ENCODE assay signal across 8 cellular contexts in the genomic region with DNA sequence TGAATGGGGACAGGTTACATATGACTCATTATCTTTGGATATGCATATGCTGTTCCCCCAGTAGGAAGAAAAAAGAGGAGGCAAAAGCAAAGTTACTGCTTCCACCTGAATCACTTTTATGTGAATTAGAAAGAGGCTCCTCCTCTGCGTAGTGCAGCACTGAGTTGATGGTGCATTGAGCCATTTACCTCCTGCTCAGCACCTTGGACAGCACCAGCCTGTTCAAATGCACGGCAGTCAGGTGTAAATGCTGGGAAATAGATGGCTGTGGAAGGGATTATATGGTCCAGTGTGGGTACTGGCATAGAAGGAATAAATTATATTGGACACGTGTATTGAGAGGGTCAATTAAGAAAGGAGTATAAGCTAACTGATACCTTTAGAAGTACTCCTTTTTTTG.
A peak's percentile ranks its signal among the peaks of the same experiment; 100 is the strongest.
DNase-seq lines count a peak whose midpoint lies in the region; FAIRE-seq and TF ChIP-seq lines count a peak whose summit lies in the region.

No MANE protein-coding gene starts in this region.

- H3K27me3 ChIP-seq in small intestine (ENCODE audit: control insufficient read depth in 2 of 2, insufficient read depth in 2 of 2, low read length in 2 of 2) (no peaks in the 10 kb centered on the region), BE2C (no peaks in the 10 kb centered on the region)

- H3K36me3 ChIP-seq in small intestine (ENCODE audit: control insufficient read depth in 2 of 2, insufficient read depth in 2 of 2, low read length in 2 of 2) (no peaks in the 10 kb centered on the region), BE2C (no peaks in the 10 kb centered on the region)

- FAIRE-seq in small intestine (lab: Jason Lieb, UNC) = no peak

- TF ChIP-seq CTCF in fibroblast of villous mesenchyme (IDR thresholded peaks at IDR 0.05; ENCODE audit: insufficient read depth, low read depth, low read length) = no peak
- no peak for TF ChIP-seq CTCF in BE2C (IDR thresholded peaks at IDR 0.05; ENCODE audit: low read depth, low read length)

- H3K4me3 ChIP-seq in fibroblast of villous mesenchyme (ENCODE audit: low read depth, low read length) (no peak overlapping the region), small intestine (ENCODE audit: low read depth in 1 of 2, low read length in 2 of 2) (no peak overlapping the region), BE2C (ENCODE audit: low read depth, low read length) (no peak overlapping the region)

- H3K9me3 ChIP-seq in small intestine (ENCODE audit: control insufficient read depth, low read depth) (no peaks in the 10 kb centered on the region), BE2C (no peaks in the 10 kb centered on the region)

- WGBS in small intestine, 3 donors = 14 to 18% (median 17%) methylated on average over 3 of the region's 3 CpGs

- DNase-seq in activated CD4-positive, alpha-beta T cell treated with anti-CD3 and anti-CD28 coated beads for 48 hours = peak; percentile 13
- DNase-seq in activated CD4-positive, alpha-beta T cell treated with anti-CD3 and anti-CD28 coated beads for 4 hours = no peak
- peak; percentile 49 for DNase-seq in OCI-M1 (lab: John Stamatoyannopoulos, UW)
- peak; percentile 1 for DNase-seq in fibroblast of villous mesenchyme (ENCODE audit: low read depth)
- peak; percentile 13 for DNase-seq in small intestine
- DNase-seq in effector CD8-positive, alpha-beta T cell (lab: John Stamatoyannopoulos, UW) = no peak
- no peak for DNase-seq in NCI-H748 treated with DMSO at 0.1 percent for 48 hours (lab: John Stamatoyannopoulos, UW)
- no peak for DNase-seq in BE2C

- H3K4me1 ChIP-seq in small intestine (ENCODE audit: control insufficient read depth in 2 of 2, insufficient read depth in 1 of 2, low read depth in 1 of 2, low read length in 1 of 2) (no peaks in the 10 kb centered on the region), BE2C (no peaks in the 10 kb centered on the region)

- H3K27ac ChIP-seq in small intestine (ENCODE audit: low read depth in 1 of 2, low read length in 1 of 2) = no peak overlapping the region

Comparison
In these comparisons a context has a peak if more than half of its experiments do, and no peak if none do; other contexts are left out.
1. DNase-seq: peak in activated CD4-positive, alpha-beta T cell treated with anti-CD3 and anti-CD28 coated beads for 48 hours (single experiment), OCI-M1 (single experiment), fibroblast of villous mesenchyme (single experiment) and small intestine (single experiment); none in activated CD4-positive, alpha-beta T cell treated with anti-CD3 and anti-CD28 coated beads for 4 hours (0 of 2), effector CD8-positive, alpha-beta T cell (single experiment), NCI-H748 treated with DMSO at 0.1 percent for 48 hours (single experiment) and BE2C (single experiment).